In the genomic region with DNA sequence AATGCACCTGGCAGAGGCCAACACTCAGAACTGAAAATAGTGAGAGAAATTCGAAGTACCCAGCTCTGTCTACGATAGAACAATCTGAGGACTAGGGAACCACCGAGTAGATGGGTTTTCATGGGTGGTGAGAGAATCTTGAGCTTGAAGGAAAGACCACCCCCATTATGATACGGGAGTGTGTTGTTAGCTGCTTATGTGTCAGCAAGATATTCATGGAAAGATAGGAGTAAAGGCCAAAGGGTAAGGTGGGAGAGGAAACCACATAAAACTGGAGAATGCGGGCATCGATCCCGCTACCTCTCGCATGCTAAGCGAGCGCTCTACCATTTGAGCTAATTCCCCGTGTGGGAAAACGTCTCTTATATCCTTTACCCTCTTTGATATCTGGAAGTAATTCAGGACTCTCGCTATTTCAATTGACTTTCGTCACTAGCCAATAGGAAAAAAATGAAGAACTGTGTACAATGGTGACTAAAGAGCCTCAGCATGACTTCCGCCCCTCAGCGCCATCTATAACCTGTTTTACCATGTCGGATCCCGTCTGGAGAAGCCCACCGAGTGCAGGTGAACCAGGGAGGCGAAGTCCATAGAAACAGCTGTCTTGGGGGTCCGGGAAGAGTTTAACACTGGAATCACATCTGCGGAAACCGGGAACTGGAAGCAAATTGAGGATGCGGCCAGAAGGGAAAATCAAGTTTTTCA, we compare ENCODE assay signal across 1 cellular context.
TF ChIP-seq lines count a peak whose summit lies in the region.

No MANE protein-coding gene starts in this region.

TF ChIP-seq in HepG2, 621 proteins besides CTCF, POLR2A, EP300 and RAD21 (continued from another document):
- TF ChIP-seq, protein P1, sequence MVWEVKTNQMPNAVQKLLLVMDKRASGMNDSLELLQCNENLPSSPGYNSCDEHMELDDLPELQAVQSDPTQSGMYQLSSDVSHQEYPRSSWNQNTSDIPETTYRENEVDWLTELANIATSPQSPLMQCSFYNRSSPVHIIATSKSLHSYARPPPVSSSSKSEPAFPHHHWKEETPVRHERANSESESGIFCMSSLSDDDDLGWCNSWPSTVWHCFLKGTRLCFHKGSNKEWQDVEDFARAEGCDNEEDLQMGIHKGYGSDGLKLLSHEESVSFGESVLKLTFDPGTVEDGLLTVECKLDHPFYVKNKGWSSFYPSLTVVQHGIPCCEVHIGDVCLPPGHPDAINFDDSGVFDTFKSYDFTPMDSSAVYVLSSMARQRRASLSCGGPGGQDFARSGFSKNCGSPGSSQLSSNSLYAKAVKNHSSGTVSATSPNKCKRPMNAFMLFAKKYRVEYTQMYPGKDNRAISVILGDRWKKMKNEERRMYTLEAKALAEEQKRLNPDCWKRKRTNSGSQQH (CRISPR knock-in tag; IDR thresholded peaks at IDR 0.05; ENCODE audit: low read depth), result peak; percentile 66; the same call in 1 of the 2 replicates
- no peak for TF ChIP-seq SOX13 (IDR thresholded peaks at IDR 0.05)
- TF ChIP-seq SOX13 (CRISPR knock-in tag; conservative IDR thresholded peaks at IDR 0.05 in 1 of 2, IDR thresholded peaks at IDR 0.05 in 1 of 2), result peak in 1 of 2 experiments; percentile 74; a peak in 2 of 4 replicates
- TF ChIP-seq ZNF33A (CRISPR knock-in tag; IDR thresholded peaks at IDR 0.05; ENCODE audit: borderline replicate concordance), result peak; percentile 67; the same call in 1 of the 2 replicates
- TF ChIP-seq CEBPG (CRISPR knock-in tag; IDR thresholded peaks at IDR 0.05), result peak; percentile 74
- TF ChIP-seq ISX (CRISPR knock-in tag; conservative IDR thresholded peaks at IDR 0.05), result no peak
- TF ChIP-seq, protein P2, sequence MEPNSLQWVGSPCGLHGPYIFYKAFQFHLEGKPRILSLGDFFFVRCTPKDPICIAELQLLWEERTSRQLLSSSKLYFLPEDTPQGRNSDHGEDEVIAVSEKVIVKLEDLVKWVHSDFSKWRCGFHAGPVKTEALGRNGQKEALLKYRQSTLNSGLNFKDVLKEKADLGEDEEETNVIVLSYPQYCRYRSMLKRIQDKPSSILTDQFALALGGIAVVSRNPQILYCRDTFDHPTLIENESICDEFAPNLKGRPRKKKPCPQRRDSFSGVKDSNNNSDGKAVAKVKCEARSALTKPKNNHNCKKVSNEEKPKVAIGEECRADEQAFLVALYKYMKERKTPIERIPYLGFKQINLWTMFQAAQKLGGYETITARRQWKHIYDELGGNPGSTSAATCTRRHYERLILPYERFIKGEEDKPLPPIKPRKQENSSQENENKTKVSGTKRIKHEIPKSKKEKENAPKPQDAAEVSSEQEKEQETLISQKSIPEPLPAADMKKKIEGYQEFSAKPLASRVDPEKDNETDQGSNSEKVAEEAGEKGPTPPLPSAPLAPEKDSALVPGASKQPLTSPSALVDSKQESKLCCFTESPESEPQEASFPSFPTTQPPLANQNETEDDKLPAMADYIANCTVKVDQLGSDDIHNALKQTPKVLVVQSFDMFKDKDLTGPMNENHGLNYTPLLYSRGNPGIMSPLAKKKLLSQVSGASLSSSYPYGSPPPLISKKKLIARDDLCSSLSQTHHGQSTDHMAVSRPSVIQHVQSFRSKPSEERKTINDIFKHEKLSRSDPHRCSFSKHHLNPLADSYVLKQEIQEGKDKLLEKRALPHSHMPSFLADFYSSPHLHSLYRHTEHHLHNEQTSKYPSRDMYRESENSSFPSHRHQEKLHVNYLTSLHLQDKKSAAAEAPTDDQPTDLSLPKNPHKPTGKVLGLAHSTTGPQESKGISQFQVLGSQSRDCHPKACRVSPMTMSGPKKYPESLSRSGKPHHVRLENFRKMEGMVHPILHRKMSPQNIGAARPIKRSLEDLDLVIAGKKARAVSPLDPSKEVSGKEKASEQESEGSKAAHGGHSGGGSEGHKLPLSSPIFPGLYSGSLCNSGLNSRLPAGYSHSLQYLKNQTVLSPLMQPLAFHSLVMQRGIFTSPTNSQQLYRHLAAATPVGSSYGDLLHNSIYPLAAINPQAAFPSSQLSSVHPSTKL (CRISPR knock-in tag; IDR thresholded peaks at IDR 0.05), result peak; percentile 93
- TF ChIP-seq KAT2B (IDR thresholded peaks at IDR 0.05; ENCODE audit: borderline replicate concordance, low read depth, low read length), result no peak
- peak; percentile 0; the same call in 1 of the 2 replicates for TF ChIP-seq STAG1 (CRISPR knock-in tag; IDR thresholded peaks at IDR 0.05)
- TF ChIP-seq, protein P3, sequence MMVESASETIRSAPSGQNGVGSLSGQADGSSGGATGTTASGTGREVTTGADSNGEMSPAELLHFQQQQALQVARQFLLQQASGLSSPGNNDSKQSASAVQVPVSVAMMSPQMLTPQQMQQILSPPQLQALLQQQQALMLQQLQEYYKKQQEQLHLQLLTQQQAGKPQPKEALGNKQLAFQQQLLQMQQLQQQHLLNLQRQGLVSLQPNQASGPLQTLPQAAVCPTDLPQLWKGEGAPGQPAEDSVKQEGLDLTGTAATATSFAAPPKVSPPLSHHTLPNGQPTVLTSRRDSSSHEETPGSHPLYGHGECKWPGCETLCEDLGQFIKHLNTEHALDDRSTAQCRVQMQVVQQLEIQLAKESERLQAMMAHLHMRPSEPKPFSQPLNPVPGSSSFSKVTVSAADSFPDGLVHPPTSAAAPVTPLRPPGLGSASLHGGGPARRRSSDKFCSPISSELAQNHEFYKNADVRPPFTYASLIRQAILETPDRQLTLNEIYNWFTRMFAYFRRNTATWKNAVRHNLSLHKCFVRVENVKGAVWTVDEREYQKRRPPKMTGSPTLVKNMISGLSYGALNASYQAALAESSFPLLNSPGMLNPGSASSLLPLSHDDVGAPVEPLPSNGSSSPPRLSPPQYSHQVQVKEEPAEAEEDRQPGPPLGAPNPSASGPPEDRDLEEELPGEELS (CRISPR knock-in tag; IDR thresholded peaks at IDR 0.05), result peak; percentile 66
- TF ChIP-seq FOXK1 (CRISPR knock-in tag; IDR thresholded peaks at IDR 0.05; ENCODE audit: borderline replicate concordance, low read depth), result peak; percentile 72; the same call in 1 of the 2 replicates
- TF ChIP-seq SMC3 (IDR thresholded peaks at IDR 0.05; ENCODE audit: low read length), result no peak
- peak; percentile 76 for TF ChIP-seq ONECUT2 (CRISPR knock-in tag; IDR thresholded peaks at IDR 0.05)
- TF ChIP-seq RNF2 (conservative IDR thresholded peaks at IDR 0.05; ENCODE audit: low read depth), result 0 out of 2 replicates have a peak, but pooled peaks have one; percentile 44
- TF ChIP-seq ZMAT3 (CRISPR knock-in tag; conservative IDR thresholded peaks at IDR 0.05), result peak; percentile 44; the same call in 1 of the 2 replicates
- TF ChIP-seq RARA (CRISPR knock-in tag; IDR thresholded peaks at IDR 0.05), result peak; percentile 60
- peak; percentile 73; the same call in 1 of the 2 replicates for TF ChIP-seq TSC22D2 (CRISPR knock-in tag; IDR thresholded peaks at IDR 0.05; ENCODE audit: borderline replicate concordance)
- TF ChIP-seq POLR2G (IDR thresholded peaks at IDR 0.05; ENCODE audit: low read depth, low read length), result peak; percentile 54; the same call in 1 of the 2 replicates
- peak; percentile 73; the same call in 1 of the 2 replicates for TF ChIP-seq ZNF136 (CRISPR knock-in tag; IDR thresholded peaks at IDR 0.05; ENCODE audit: low read depth)
- peak; percentile 93 for TF ChIP-seq PPARG (CRISPR knock-in tag; conservative IDR thresholded peaks at IDR 0.05)
- peak; percentile 88 for TF ChIP-seq ZMYM2 (CRISPR knock-in tag; IDR thresholded peaks at IDR 0.05)
- no peak for TF ChIP-seq PRMT3 (CRISPR knock-in tag; IDR thresholded peaks at IDR 0.05; ENCODE audit: borderline replicate concordance, low read depth)
- no peak for TF ChIP-seq ZNF781 (CRISPR knock-in tag; IDR thresholded peaks at IDR 0.05; ENCODE audit: borderline replicate concordance, not compliant biosample characterization)
- TF ChIP-seq MXI1 (IDR thresholded peaks at IDR 0.05; ENCODE audit: borderline replicate concordance, low read depth, low read length), result peak; percentile 71; the same call in 2 of the 3 replicates
- TF ChIP-seq KDM2A (CRISPR knock-in tag; IDR thresholded peaks at IDR 0.05; ENCODE audit: borderline replicate concordance, low read depth), result peak; percentile 84
- TF ChIP-seq FOXC1 (CRISPR knock-in tag; IDR thresholded peaks at IDR 0.05; ENCODE audit: borderline replicate concordance), result 0 out of 2 replicates have a peak, but pooled peaks have one; percentile 72
- peak; percentile 54; the same call in 1 of the 2 replicates for TF ChIP-seq ZSCAN29 (CRISPR knock-in tag; conservative IDR thresholded peaks at IDR 0.05)
- TF ChIP-seq ZNF878 (CRISPR knock-in tag; IDR thresholded peaks at IDR 0.05), result peak; percentile 95
- TF ChIP-seq ZNF570 (CRISPR knock-in tag; IDR thresholded peaks at IDR 0.05; ENCODE audit: borderline replicate concordance), result no peak
- TF ChIP-seq PHF5A (CRISPR knock-in tag; IDR thresholded peaks at IDR 0.05; ENCODE audit: low read depth, unreplicated experiment), result peak; percentile 93
- TF ChIP-seq ETV6 (CRISPR knock-in tag; conservative IDR thresholded peaks at IDR 0.05), result peak; percentile 76
- TF ChIP-seq SYNCRIP (IDR thresholded peaks at IDR 0.05; ENCODE audit: insufficient read depth, low read depth, low read length), result no peak
- TF ChIP-seq SMAD3 (CRISPR knock-in tag; IDR thresholded peaks at IDR 0.05), result peak; percentile 95
TF ChIP-seq in HepG2: peak in this region for 266.
